19 cellular contexts compared by ENCODE assay signal in the genomic region with DNA sequence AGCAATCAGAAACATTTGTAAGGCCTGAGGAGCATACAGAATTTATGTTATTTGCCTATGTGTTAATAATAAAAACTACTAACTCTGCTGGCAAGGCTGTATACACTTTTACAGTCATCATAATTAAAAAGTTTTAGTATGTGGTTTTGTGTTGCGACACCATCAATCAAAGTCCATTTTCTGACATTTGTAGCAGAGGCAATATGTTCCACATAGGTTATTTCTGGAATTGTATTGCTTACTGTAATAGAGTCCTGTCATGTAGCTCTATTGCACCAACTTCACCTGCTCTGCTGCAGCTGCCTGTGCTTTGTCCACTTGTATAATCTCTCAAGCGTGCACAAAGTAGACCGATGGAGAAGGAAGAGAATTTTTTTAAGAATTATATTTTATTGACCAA.
DNase-seq lines count a peak whose midpoint lies in the region.
"Had no signal": no experiment of that assay in that cellular context is flagged by ENCODE, and none has a peak within 500 bp of the region (broad histone marks: within the 10 kb centered on the region; RNA-seq: fewer than 3 reads in every experiment).

No MANE protein-coding gene starts in this region.

- H3K36me3 ChIP-seq in SK-N-MC (ENCODE audit: insufficient read depth, low read length) = peaks cover 4% of the 10 kb centered on the region; the same call in 1 of the 2 replicates

- H3K9me3 Mint-ChIP-seq in activated CD4-positive, alpha-beta T cell treated with anti-CD3 and anti-CD28 coated beads, Interleukin-2, amount 10 ng/mL, durations not matched to agents 7 days and 5 days = no peaks in the 10 kb centered on the region

- peak overlapping the region; percentile 92 for H3K27ac ChIP-seq in SK-N-MC
- H3K27ac ChIP-seq: GM23248, PC-9 had no signal

- H3K4me3 ChIP-seq in SK-N-MC = peak overlapping the region; percentile 65
- H3K4me3 ChIP-seq: GM12878, GM23248, PC-9 had no signal

- peak overlapping the region; percentile 45 for H3K9ac ChIP-seq in SK-N-MC (ENCODE audit: insufficient read length)
- H3K9ac ChIP-seq: GM23248, SK-N-SH had no signal

- no peaks in the 10 kb centered on the region for H3K27me3 Mint-ChIP-seq in activated CD4-positive, alpha-beta T cell treated with anti-CD3 and anti-CD28 coated beads, Interleukin-2, amount 10 ng/mL, durations not matched to agents 7 days and 5 days
- H3K27me3 Mint-ChIP-seq: T-cell had no signal

- no peak overlapping the region for H3K4me3 Mint-ChIP-seq in activated CD4-positive, alpha-beta T cell treated with anti-CD3 and anti-CD28 coated beads, Interleukin-2, amount 10 ng/mL, durations not matched to agents 7 days and 5 days
- H3K4me3 Mint-ChIP-seq: T-cell had no signal

- no peaks in the 10 kb centered on the region for H3K4me1 Mint-ChIP-seq in activated CD4-positive, alpha-beta T cell treated with anti-CD3 and anti-CD28 coated beads, Interleukin-2, amount 10 ng/mL, durations not matched to agents 7 days and 5 days
- H3K4me1 Mint-ChIP-seq: T-cell had no signal

- CTCF ChIA-PET in activated CD4-positive, alpha-beta T cell treated with anti-CD3 and anti-CD28 coated beads, Interleukin-2, amount 10 ng/mL, durations not matched to agents 7 days and 5 days (lab: Charles Lee) = no interaction called here

- H3K9me3 ChIP-seq in SK-N-MC (ENCODE audit: low read depth, low read length) = no peaks in the 10 kb centered on the region
- H3K9me3 ChIP-seq: Caco-2, SK-N-SH had no signal

- H3K36me3 Mint-ChIP-seq in activated CD4-positive, alpha-beta T cell treated with anti-CD3 and anti-CD28 coated beads, Interleukin-2, amount 10 ng/mL, durations not matched to agents 7 days and 5 days (ENCODE audit: low read depth) = no peaks in the 10 kb centered on the region
- H3K36me3 Mint-ChIP-seq: T-cell had no signal

- DNase-seq in COLO668 (lab: John Stamatoyannopoulos, UW; ENCODE audit: unreplicated experiment) = peak; percentile 11
- DNase-seq in DMS53 treated with DMSO at 0.1 percent for 48 hours (lab: John Stamatoyannopoulos, UW; ENCODE audit: unreplicated experiment) = peak; percentile 59
- DNase-seq in NCI-H146 treated with DMSO at 0.1 percent for 48 hours (lab: John Stamatoyannopoulos, UW; ENCODE audit: unreplicated experiment) = peak; percentile 24
- DNase-seq in SK-N-MC (ENCODE audit: low read depth, low spot score) = peak; percentile 26
- no peak for DNase-seq in activated CD4-positive, alpha-beta T cell treated with anti-CD3 and anti-CD28 coated beads, Interleukin-2, amount 10 ng/mL, durations not matched to agents 7 days and 5 days
- no peak for DNase-seq in C1 segment of cervical spinal cord (lab: John Stamatoyannopoulos, UW)
- no peak for DNase-seq in Kasumi-1 (lab: John Stamatoyannopoulos, UW)
- DNase-seq: ACHN, AML-193, Caco-2, GDM1, GM23248, NCI-H1694 treated with DMSO at 0.1 percent for 48 hours, NCI-H526 treated with DMSO at 0.1 percent for 48 hours, PC-9, SK-N-SH, T-cell, T-helper 9 cell had no signal

- no peak overlapping the region for H3K27ac Mint-ChIP-seq in activated CD4-positive, alpha-beta T cell treated with anti-CD3 and anti-CD28 coated beads, Interleukin-2, amount 10 ng/mL, durations not matched to agents 7 days and 5 days
- H3K27ac Mint-ChIP-seq: T-cell had no signal

- POLR2A ChIA-PET in activated CD4-positive, alpha-beta T cell treated with anti-CD3 and anti-CD28 coated beads, Interleukin-2, amount 10 ng/mL, durations not matched to agents 7 days and 5 days (lab: Charles Lee) = no interaction called here

Comparison
In these comparisons a context has a peak if more than half of its experiments do, and no peak if none do; other contexts are left out.
1. DNase-seq: peak in COLO668 (single experiment), DMS53 treated with DMSO at 0.1 percent for 48 hours (single experiment), NCI-H146 treated with DMSO at 0.1 percent for 48 hours (single experiment) and SK-N-MC (single experiment); none in activated CD4-positive, alpha-beta T cell treated with anti-CD3 and anti-CD28 coated beads, Interleukin-2, amount 10 ng/mL, durations not matched to agents 7 days and 5 days (single experiment), C1 segment of cervical spinal cord (0 of 14) and Kasumi-1 (0 of 2).